ENCODE assay signal across 33 cellular contexts in the genomic region with DNA sequence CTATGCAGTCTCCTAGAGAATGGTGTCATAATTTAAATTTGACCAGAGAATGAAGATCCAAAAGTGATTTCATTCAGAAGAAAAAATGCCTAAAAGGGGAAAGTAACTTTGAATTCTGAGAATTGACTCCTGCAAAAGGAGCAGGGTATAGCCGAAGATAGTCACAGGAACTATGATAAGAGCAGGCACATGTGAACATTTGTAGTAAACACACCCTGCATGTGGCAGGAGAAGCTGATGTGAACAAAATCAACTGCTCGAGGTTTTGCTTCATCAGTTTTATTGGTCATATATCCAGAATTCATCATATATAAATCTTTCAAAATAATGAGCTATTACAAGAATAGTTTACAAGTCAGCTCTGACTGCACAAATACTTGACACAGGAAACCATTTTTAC.
"Had no signal": no experiment of that assay in that cellular context is flagged by ENCODE, and none has a peak within 500 bp of the region (broad histone marks: within the 10 kb centered on the region; RNA-seq: fewer than 3 reads in every experiment).

No MANE protein-coding gene starts in this region.

- H3K27ac ChIP-seq: ascending aorta, cardiac muscle cell, WERI-Rb-1 had no signal

- H3K4me1 ChIP-seq: ascending aorta had no signal

- DNase-seq: activated CD4-positive, alpha-beta memory T cell treated with anti-CD3 and anti-CD28 coated beads, Interleukin-2, amount 10 ng/mL, durations not matched to agents 7 days and 5 days; activated CD4-positive, alpha-beta T cell treated with anti-CD3 and anti-CD28 coated beads for 1 hour; activated CD4-positive, alpha-beta T cell treated with anti-CD3 and anti-CD28 coated beads for 36 hours; activated CD4-positive, alpha-beta T cell treated with anti-CD3 and anti-CD28 coated beads for 48 hours; activated CD4-positive, alpha-beta T cell treated with anti-CD3 and anti-CD28 coated beads, Interleukin-2, amount 10 ng/mL, durations not matched to agents 7 days and 5 days; activated CD4-positive, alpha-beta T cell treated with anti-CD3 and anti-CD28 coated beads, Interleukin-2, amount 50 U/mL, for 48 hours; activated CD4-positive, CD25-positive, alpha-beta regulatory T cell; activated CD8-positive, alpha-beta memory T cell treated with anti-CD3 and anti-CD28 coated beads for 24 hours; activated CD8-positive, alpha-beta memory T cell treated with anti-CD3 and anti-CD28 coated beads, Interleukin-2, amount 10 ng/mL, durations not matched to agents 7 days and 5 days; activated CD8-positive, alpha-beta memory T cell treated with anti-CD3 and anti-CD28 coated beads, Interleukin-2, amount 50 U/mL, for 48 hours; activated CD8-positive, alpha-beta T cell treated with anti-CD3 and anti-CD28 coated beads, Interleukin-2, amount 10 ng/mL, durations not matched to agents 7 days and 5 days; activated effector memory CD4-positive, alpha-beta T cell treated with Interleukin-2 at 50 U/mL for 16 hours; activated gamma-delta T cell; activated naive CD4-positive, alpha-beta T cell treated with anti-CD3 and anti-CD28 coated beads, Interleukin-2, amount 10 ng/mL, durations not matched to agents 7 days and 5 days; activated naive CD4-positive, alpha-beta T cell treated with Interleukin-2 at 50 U/mL for 16 hours; activated naive CD8-positive, alpha-beta T cell treated with anti-CD3 and anti-CD28 coated beads, Interleukin-2, amount 10 ng/mL, durations not matched to agents 7 days and 5 days; activated naive CD8-positive, alpha-beta T cell treated with anti-CD3 and anti-CD28 coated beads, Interleukin-2, amount 50 U/mL, for 24 hours; activated T-cell treated with anti-CD3 and anti-CD28 coated beads, Interleukin-2, amount 50 U/mL, for 24 hours; activated T-cell treated with anti-CD3 and anti-CD28 coated beads, Interleukin-2, amount 50 U/mL, for 48 hours; amygdala; anterior cingulate cortex; caudate nucleus; cerebellar nuclear complex; T-helper 1 cell; T-helper 2 cell; T-helper 9 cell; WERI-Rb-1 had no signal

- ATAC-seq: activated CD4-positive, alpha-beta T cell treated with anti-CD3 and anti-CD28 coated beads for 36 hours; activated CD4-positive, CD25-positive, alpha-beta regulatory T cell treated with anti-CD3 and anti-CD28 coated beads, Interleukin-2, amount 50 U/mL, for 24 hours; activated CD8-positive, alpha-beta memory T cell treated with anti-CD3 and anti-CD28 coated beads, Interleukin-2, amount 10 ng/mL, durations not matched to agents 7 days and 5 days; activated CD8-positive, alpha-beta T cell treated with anti-CD3 and anti-CD28 coated beads, Interleukin-2, amount 10 ng/mL, durations not matched to agents 7 days and 5 days; activated naive CD8-positive, alpha-beta T cell treated with anti-CD3 and anti-CD28 coated beads, Interleukin-2, amount 50 U/mL, for 24 hours; WTC11 had no signal

- H3K27me3 ChIP-seq: ascending aorta, cardiac muscle cell had no signal

- H3K9me3 ChIP-seq: ascending aorta had no signal

- FAIRE-seq: bronchial epithelial cell, TTC549 had no signal

- H3K4me3 ChIP-seq: ascending aorta, cardiac muscle cell had no signal
